8 cellular contexts compared by ENCODE assay signal in genomic region chr7:96075510-96076349, GRCh38.
DNase-seq lines count a peak whose midpoint lies in the region; ATAC-seq and TF ChIP-seq lines count a peak whose summit lies in the region.

No MANE protein-coding gene starts in this region.

- intact Hi-C loops in CD4-positive, alpha-beta T cell (cut with DNase I, micrococcal nuclease): loop anchor here (1.0 to 2.0 kb wide), 3 partner anchors 952 to 1759 kb away; no protein-coding TSS in a partner anchor

- no peak overlapping the region for H3K27ac Mint-ChIP-seq in CD4-positive, alpha-beta T cell
- H3K27ac Mint-ChIP-seq in stimulated activated effector memory CD8-positive, alpha-beta T cell treated with anti-CD3 and anti-CD28 coated beads, Interleukin-12 subunit alpha, Interleukin-12 subunit beta, amount 100 ng/mL, for 72 hours: no peak overlapping the region

- H3K4me3 ChIP-seq in epithelial cell of esophagus (ENCODE audit: low read length) (peak overlapping the region; percentile 59), mononuclear cell (ENCODE audit: low read length) (peak overlapping the region; percentile 18)

- no peak overlapping the region for H3K27ac ChIP-seq in CD4-positive, alpha-beta T cell (ENCODE audit: low read depth, low read length)

- H3K9me3 Mint-ChIP-seq in CD4-positive, alpha-beta T cell: no peaks in the 10 kb centered on the region
- no peaks in the 10 kb centered on the region for H3K9me3 Mint-ChIP-seq in stimulated activated effector memory CD8-positive, alpha-beta T cell treated with anti-CD3 and anti-CD28 coated beads, Interleukin-12 subunit alpha, Interleukin-12 subunit beta, amount 100 ng/mL, for 72 hours

- TF ChIP-seq CTCF in CD4-positive, alpha-beta T cell (IDR thresholded peaks at IDR 0.05): peak; percentile 72
- peak; percentile 93 for TF ChIP-seq CTCF in epithelial cell of esophagus (IDR thresholded peaks at IDR 0.05; ENCODE audit: insufficient read depth, low read depth, low read length, missing control alignments)

- DNase-seq in CD4-positive, alpha-beta T cell: peak; percentile 20 to 50 (median 28)
- DNase-seq in HK-2 (ENCODE audit: unreplicated experiment) (peak; percentile 50), NCI-H82 treated with DMSO at 0.1 percent for 48 hours (lab: John Stamatoyannopoulos, UW; ENCODE audit: unreplicated experiment) (peak; percentile 44), epithelial cell of esophagus (ENCODE audit: low read depth) (peak; percentile 56)
- peak; percentile 70 for DNase-seq in activated CD8-positive, alpha-beta memory T cell treated with anti-CD3 and anti-CD28 coated beads, Interleukin-2, amount 50 U/mL, for 48 hours
- DNase-seq in stimulated activated effector memory CD8-positive, alpha-beta T cell treated with anti-CD3 and anti-CD28 coated beads, Interleukin-12 subunit alpha, Interleukin-12 subunit beta, amount 100 ng/mL, for 72 hours (ENCODE audit: low spot score in 2 of 2): peak; percentile 7 to 62

- H3K9me3 ChIP-seq in CD4-positive, alpha-beta T cell (ENCODE audit: control insufficient read depth, low read length): no peaks in the 10 kb centered on the region
- H3K9me3 ChIP-seq in mononuclear cell (ENCODE audit: low read depth, low read length): no peaks in the 10 kb centered on the region

- POLR2A ChIA-PET in CD4-positive, alpha-beta T cell (lab: Charles Lee): no interaction called here

- H3K4me3 Mint-ChIP-seq in CD4-positive, alpha-beta T cell: peak overlapping the region; percentile 90
- H3K4me3 Mint-ChIP-seq in stimulated activated effector memory CD8-positive, alpha-beta T cell treated with anti-CD3 and anti-CD28 coated beads, Interleukin-12 subunit alpha, Interleukin-12 subunit beta, amount 100 ng/mL, for 72 hours: peak overlapping the region; percentile 71

- peaks cover 7% of the 10 kb centered on the region for H3K4me1 ChIP-seq in mononuclear cell (ENCODE audit: insufficient read depth, low read length)

- CTCF ChIA-PET in CD4-positive, alpha-beta T cell (lab: Charles Lee): interaction anchor here (0.7 to 3.5 kb wide), 2 partner anchors 951 to 952 kb away, joined by 3 to 14 read pairs; no protein-coding TSS in a partner anchor

- no peaks in the 10 kb centered on the region for H3K36me3 Mint-ChIP-seq in CD4-positive, alpha-beta T cell (ENCODE audit: low read depth)
- H3K36me3 Mint-ChIP-seq in stimulated activated effector memory CD8-positive, alpha-beta T cell treated with anti-CD3 and anti-CD28 coated beads, Interleukin-12 subunit alpha, Interleukin-12 subunit beta, amount 100 ng/mL, for 72 hours: no peaks in the 10 kb centered on the region

- H3K27me3 Mint-ChIP-seq in CD4-positive, alpha-beta T cell: peaks cover 58% of the 10 kb centered on the region

- peak; percentile 80 for ATAC-seq in CD4-positive, alpha-beta T cell (ENCODE audit: poor library complexity)
- ATAC-seq in GM19438 (IDR thresholded peaks at IDR 0.05; ENCODE audit: low read depth, unreplicated experiment): peak; percentile 93
- ATAC-seq in stimulated activated effector memory CD8-positive, alpha-beta T cell treated with anti-CD3 and anti-CD28 coated beads, Interleukin-12 subunit alpha, Interleukin-12 subunit beta, amount 100 ng/mL, for 72 hours: peak; percentile 80

- H3K27me3 ChIP-seq in CD4-positive, alpha-beta T cell (ENCODE audit: control insufficient read depth, insufficient read depth, low read length): peaks cover 46% of the 10 kb centered on the region
- H3K27me3 ChIP-seq in mononuclear cell (ENCODE audit: insufficient read depth, low read length): peaks cover 52% of the 10 kb centered on the region

- H3K4me1 Mint-ChIP-seq in CD4-positive, alpha-beta T cell (ENCODE audit: low read depth): peaks cover 8% of the 10 kb centered on the region
- peaks cover 8% of the 10 kb centered on the region for H3K4me1 Mint-ChIP-seq in stimulated activated effector memory CD8-positive, alpha-beta T cell treated with anti-CD3 and anti-CD28 coated beads, Interleukin-12 subunit alpha, Interleukin-12 subunit beta, amount 100 ng/mL, for 72 hours
